In genomic region chr22:41360126-41360525, GRCh38 we compare ENCODE assay signal across 1 cellular context.
TF ChIP-seq lines count a peak whose summit lies in the region.

No MANE protein-coding gene starts in this region.

TF ChIP-seq in HepG2, 621 proteins besides CTCF, POLR2A, EP300 and RAD21 (continued from another document):
- TF ChIP-seq HMGXB4 (CRISPR knock-in tag; IDR thresholded peaks at IDR 0.05; ENCODE audit: borderline replicate concordance in 1 of 2, low read depth in 1 of 2): peak in 1 of 2 experiments; percentile 20; a peak in 1 of 4 replicates
- TF ChIP-seq ARID5B (CRISPR knock-in tag; IDR thresholded peaks at IDR 0.05): peak; percentile 52; the same call in 1 of the 2 replicates
- no peak for TF ChIP-seq ZBTB42 (CRISPR knock-in tag; IDR thresholded peaks at IDR 0.05)
- no peak for TF ChIP-seq ZNF574 (CRISPR knock-in tag; IDR thresholded peaks at IDR 0.05)
- no peak for TF ChIP-seq ZNF740 (CRISPR knock-in tag; IDR thresholded peaks at IDR 0.05)
- TF ChIP-seq HDAC2 (CRISPR knock-in tag; IDR thresholded peaks at IDR 0.05): peak; percentile 86
- TF ChIP-seq POLR2AphosphoS5 (IDR thresholded peaks at IDR 0.05; ENCODE audit: low read depth, low read length): 0 out of 2 replicates have a peak, but pooled peaks have one; percentile 16
- no peak for TF ChIP-seq AHR (CRISPR knock-in tag; IDR thresholded peaks at IDR 0.05)
- TF ChIP-seq HNF4G (IDR thresholded peaks at IDR 0.05; ENCODE audit: borderline replicate concordance, low read depth, low read length): peak; percentile 72; the same call in 1 of the 2 replicates
- TF ChIP-seq HNF4G (CRISPR knock-in tag; IDR thresholded peaks at IDR 0.05; ENCODE audit: borderline replicate concordance, low read depth): no peak
- 0 out of 2 replicates have a peak, but pooled peaks have one; percentile 28 for TF ChIP-seq ZNF441 (CRISPR knock-in tag; IDR thresholded peaks at IDR 0.05; ENCODE audit: borderline replicate concordance)
- peak; percentile 34; the same call in 1 of the 2 replicates for TF ChIP-seq STAG1 (CRISPR knock-in tag; IDR thresholded peaks at IDR 0.05)
- TF ChIP-seq HMGXB3 (CRISPR knock-in tag; IDR thresholded peaks at IDR 0.05; ENCODE audit: borderline replicate concordance): no peak
- TF ChIP-seq ZNF414 (CRISPR knock-in tag; IDR thresholded peaks at IDR 0.05): peak; percentile 30; the same call in 1 of the 2 replicates
- TF ChIP-seq CCAR2 (optimal IDR thresholded peaks at IDR 0.05; ENCODE audit: low read depth, low read length): no peak
- peak; percentile 76 for TF ChIP-seq HNF4A (CRISPR knock-in tag; IDR thresholded peaks at IDR 0.05)
- peak; percentile 33; the same call in 1 of the 2 replicates for TF ChIP-seq ZFX (CRISPR knock-in tag; IDR thresholded peaks at IDR 0.05; ENCODE audit: low read depth)
- TF ChIP-seq ZBTB37 (CRISPR knock-in tag; IDR thresholded peaks at IDR 0.05): no peak
- peak; percentile 88 for TF ChIP-seq RBM22 (optimal IDR thresholded peaks at IDR 0.05; ENCODE audit: low read length)
- peak; percentile 54; the same call in 1 of the 2 replicates for TF ChIP-seq NR2F6 (IDR thresholded peaks at IDR 0.05)
- TF ChIP-seq NR2F6 (CRISPR knock-in tag; IDR thresholded peaks at IDR 0.05): peak; percentile 71
- no peak for TF ChIP-seq TP53 (CRISPR knock-in tag; conservative IDR thresholded peaks at IDR 0.05)
- TF ChIP-seq SOX13 (IDR thresholded peaks at IDR 0.05): no peak
- TF ChIP-seq SOX13 (CRISPR knock-in tag; conservative IDR thresholded peaks at IDR 0.05 in 1 of 2, IDR thresholded peaks at IDR 0.05 in 1 of 2): peak in 1 of 2 experiments; percentile 50; a peak in 1 of 4 replicates
- TF ChIP-seq ZFY (CRISPR knock-in tag; IDR thresholded peaks at IDR 0.05): peak; percentile 16; the same call in 1 of the 2 replicates
- peak; percentile 86 for TF ChIP-seq AGO2 (optimal IDR thresholded peaks at IDR 0.05; ENCODE audit: low read depth, low read length)
- peak; percentile 70 for TF ChIP-seq GATAD2A (CRISPR knock-in tag; IDR thresholded peaks at IDR 0.05)
- TF ChIP-seq PPARG (CRISPR knock-in tag; conservative IDR thresholded peaks at IDR 0.05): peak; percentile 86
- TF ChIP-seq ZNF317 (CRISPR knock-in tag; IDR thresholded peaks at IDR 0.05): peak; percentile 61; the same call in 1 of the 2 replicates
- no peak for TF ChIP-seq SOX6 (IDR thresholded peaks at IDR 0.05)
- TF ChIP-seq SOX6 (CRISPR knock-in tag; IDR thresholded peaks at IDR 0.05): peak; percentile 33
- TF ChIP-seq DPF2 (CRISPR knock-in tag; IDR thresholded peaks at IDR 0.05; ENCODE audit: borderline replicate concordance, low read depth): peak; percentile 0; the same call in 1 of the 2 replicates
- 0 out of 2 replicates have a peak, but pooled peaks have one; percentile 14 for TF ChIP-seq ZNF691 (CRISPR knock-in tag; IDR thresholded peaks at IDR 0.05; ENCODE audit: borderline replicate concordance, low read depth)
- peak; percentile 64; the same call in 1 of the 2 replicates for TF ChIP-seq SAP130 (CRISPR knock-in tag; IDR thresholded peaks at IDR 0.05; ENCODE audit: low read depth)
- no peak for TF ChIP-seq AGO1 (IDR thresholded peaks at IDR 0.05; ENCODE audit: low read depth, low read length, poor library complexity, severe bottlenecking)
- peak; percentile 58; the same call in 1 of the 2 replicates for TF ChIP-seq ZNF451 (CRISPR knock-in tag; IDR thresholded peaks at IDR 0.05)
- peak; percentile 31; the same call in 1 of the 2 replicates for TF ChIP-seq TBX2 (CRISPR knock-in tag; IDR thresholded peaks at IDR 0.05; ENCODE audit: borderline replicate concordance)
- 0 out of 2 replicates have a peak, but pooled peaks have one; percentile 42 for TF ChIP-seq ZFP1 (CRISPR knock-in tag; IDR thresholded peaks at IDR 0.05)
- TF ChIP-seq ZNF124 (CRISPR knock-in tag; IDR thresholded peaks at IDR 0.05): no peak
- no peak for TF ChIP-seq KDM5A (IDR thresholded peaks at IDR 0.05; ENCODE audit: borderline replicate concordance, low read length)
- no peak for TF ChIP-seq MYPOP (CRISPR knock-in tag; IDR thresholded peaks at IDR 0.05)
- 0 out of 2 replicates have a peak, but pooled peaks have one; percentile 36 for TF ChIP-seq NR2C2 (CRISPR knock-in tag; IDR thresholded peaks at IDR 0.05; ENCODE audit: borderline replicate concordance)
- TF ChIP-seq BHLHE40 (IDR thresholded peaks at IDR 0.05; ENCODE audit: low read length): 0 out of 2 replicates have a peak, but pooled peaks have one; percentile 13
- peak; percentile 14; the same call in 1 of the 2 replicates for TF ChIP-seq ZBTB38 (CRISPR knock-in tag; IDR thresholded peaks at IDR 0.05)
- peak; percentile 98 for TF ChIP-seq ZNF326 (CRISPR knock-in tag; IDR thresholded peaks at IDR 0.05; ENCODE audit: borderline replicate concordance)
